13 cellular contexts compared by ENCODE assay signal in the genomic region with DNA sequence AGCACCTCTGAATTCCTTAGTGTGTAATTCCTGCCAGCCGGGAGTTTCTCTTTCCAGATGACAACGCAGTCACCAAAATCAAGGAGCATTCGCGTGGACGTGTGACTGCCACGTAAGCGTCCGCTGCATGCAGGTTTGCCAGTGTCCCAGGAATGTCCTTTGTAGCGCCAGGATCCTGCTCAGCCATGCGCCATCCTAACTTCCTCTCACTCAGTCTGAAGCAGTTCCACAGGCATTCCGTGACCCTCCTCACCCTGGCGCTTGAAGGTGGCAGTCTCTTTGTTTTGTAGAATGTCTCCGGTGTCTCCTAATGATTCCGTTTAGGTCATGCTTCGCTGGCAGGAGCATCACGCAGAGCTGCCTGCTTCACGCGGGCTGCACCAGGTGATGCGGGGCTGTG.
"Had no signal": no experiment of that assay in that cellular context is flagged by ENCODE, and none has a peak within 500 bp of the region (broad histone marks: within the 10 kb centered on the region; RNA-seq: fewer than 3 reads in every experiment).

No MANE protein-coding gene starts in this region.

- H3K36me3 ChIP-seq: esophagus muscularis mucosa, prostate gland had no signal

- H3K4me3 ChIP-seq: esophagus muscularis mucosa, prostate gland had no signal

- H3K27ac ChIP-seq: esophagus muscularis mucosa, prostate gland had no signal

- FAIRE-seq: bronchial epithelial cell had no signal

- H3K9me3 ChIP-seq: esophagus muscularis mucosa, prostate gland had no signal

- H3K27me3 ChIP-seq: esophagus muscularis mucosa had no signal

- H3K4me1 ChIP-seq: prostate gland had no signal

- ATAC-seq: naive thymus-derived CD4-positive, alpha-beta T cell; stimulated activated naive CD8-positive, alpha-beta T cell treated with anti-CD3 and anti-CD28 coated beads, Interleukin-15, Interleukin-2, amounts not matched to agents 100 U/mL and 50 U/mL, for 24 hours had no signal

- DNase-seq: activated CD4-positive, alpha-beta T cell treated with anti-CD3 and anti-CD28 coated beads, Interleukin-2, amount 10 ng/mL, durations not matched to agents 7 days and 5 days; activated effector memory CD4-positive, alpha-beta T cell treated with Interleukin-2 at 50 U/mL for 16 hours; activated naive CD8-positive, alpha-beta T cell treated with anti-CD3 and anti-CD28 coated beads, Interleukin-2, amount 10 ng/mL, durations not matched to agents 7 days and 5 days; aorta; hypothalamus; naive thymus-derived CD4-positive, alpha-beta T cell; occipital lobe; stimulated activated CD4-positive, alpha-beta T cell treated with anti-CD3 and anti-CD28 coated beads, Interleukin-4, amount 100 ng/mL, for 1 hour; stimulated activated CD8-positive, alpha-beta memory T cell treated with anti-CD3 and anti-CD28 coated beads, Interleukin-4, amount 100 ng/mL, for 48 hours; stimulated activated naive CD8-positive, alpha-beta T cell treated with anti-CD3 and anti-CD28 coated beads, Interleukin-15, Interleukin-2, amounts not matched to agents 100 U/mL and 50 U/mL, for 24 hours had no signal
